In the genomic region with DNA sequence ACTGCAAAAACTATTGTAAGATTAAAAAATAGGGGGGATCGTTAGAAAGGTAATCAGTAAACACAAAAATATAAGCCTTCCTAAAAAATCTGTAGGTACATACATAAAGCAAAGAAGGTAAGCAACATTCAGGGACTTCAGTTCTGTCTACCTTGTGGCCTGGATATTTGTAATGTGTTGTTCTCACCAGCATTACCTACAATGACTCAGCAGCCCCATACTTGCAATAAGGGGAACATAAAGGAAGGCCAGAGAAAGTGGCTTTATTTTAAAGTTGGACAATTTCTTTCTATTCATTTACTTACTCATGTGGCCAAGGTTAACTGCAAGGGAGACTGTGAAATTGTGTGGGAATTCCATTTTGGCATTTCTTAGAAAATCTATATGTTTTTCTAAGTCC, we compare ENCODE assay signal across 21 cellular contexts.
"Had no signal": no experiment of that assay in that cellular context is flagged by ENCODE, and none has a peak within 500 bp of the region (broad histone marks: within the 10 kb centered on the region; RNA-seq: fewer than 3 reads in every experiment).

No MANE protein-coding gene starts in this region.

- H3K4me3 ChIP-seq: gastrocnemius medialis, upper lobe of right lung had no signal

- FAIRE-seq: kidney had no signal

- H3K27ac Mint-ChIP-seq: activated naive CD4-positive, alpha-beta T cell treated with anti-CD3 and anti-CD28 coated beads for 36 hours; brain; effector memory CD8-positive, alpha-beta T cell; nephron progenitor cell; stimulated activated naive B cell treated with anti-CD40 and anti-IgM and Interleukin-4, amounts not matched to agents 10 μg/mL and 1 μg/mL and 100 μg/mL, for 72 hours had no signal

- H3K4me3 Mint-ChIP-seq: activated naive CD4-positive, alpha-beta T cell treated with anti-CD3 and anti-CD28 coated beads for 36 hours; activated T-cell treated with anti-CD3 and anti-CD28 coated beads, Interleukin-2, amount 50 U/mL, for 4 hours; brain; effector memory CD8-positive, alpha-beta T cell; nephron progenitor cell; stimulated activated naive B cell treated with anti-CD40 and anti-IgM and Interleukin-4, amounts not matched to agents 10 μg/mL and 1 μg/mL and 100 μg/mL, for 72 hours had no signal

- H3K9me3 ChIP-seq: gastrocnemius medialis, upper lobe of right lung had no signal

- H3K27me3 ChIP-seq: gastrocnemius medialis, upper lobe of right lung had no signal

- ATAC-seq: activated T-cell treated with anti-CD3 and anti-CD28 coated beads, Interleukin-2, amount 50 U/mL, for 4 hours; effector memory CD8-positive, alpha-beta T cell; gastrocnemius medialis; left lobe of liver; stimulated activated naive B cell treated with anti-CD40 and anti-IgM and Interleukin-4, amounts not matched to agents 10 μg/mL and 1 μg/mL and 100 μg/mL, for 72 hours; upper lobe of right lung had no signal

- H3K27me3 Mint-ChIP-seq: brain; effector memory CD8-positive, alpha-beta T cell had no signal

- H3K4me1 Mint-ChIP-seq: brain; nephron progenitor cell; stimulated activated naive B cell treated with anti-CD40 and anti-IgM and Interleukin-4, amounts not matched to agents 10 μg/mL and 1 μg/mL and 100 μg/mL, for 72 hours had no signal

- DNase-seq: activated CD4-positive, alpha-beta T cell treated with anti-CD3 and anti-CD28 coated beads, Interleukin-2, amount 50 U/mL, for 1 hour; activated CD4-positive, CD25-positive, alpha-beta regulatory T cell treated with anti-CD3 and anti-CD28 coated beads, Interleukin-2, amount 50 U/mL, for 72 hours; activated CD8-positive, alpha-beta memory T cell treated with anti-CD3 and anti-CD28 coated beads, Interleukin-2, amount 50 U/mL, for 4 hours; activated naive CD4-positive, alpha-beta T cell treated with anti-CD3 and anti-CD28 coated beads for 36 hours; activated T-cell treated with anti-CD3 and anti-CD28 coated beads, Interleukin-2, amount 50 U/mL, for 4 hours; cerebellar nuclear complex; dermis blood vessel endothelial cell; effector memory CD8-positive, alpha-beta T cell; erythroblast; gastrocnemius medialis; head of caudate nucleus; kidney; nephron progenitor cell; nucleus accumbens; posterior cingulate gyrus; retina; stimulated activated naive B cell treated with anti-CD40 and anti-IgM and Interleukin-4, amounts not matched to agents 10 μg/mL and 1 μg/mL and 100 μg/mL, for 72 hours; T-helper 9 cell; upper lobe of right lung had no signal

- H3K36me3 Mint-ChIP-seq: brain had no signal

- H3K36me3 ChIP-seq: gastrocnemius medialis, upper lobe of right lung had no signal

- H3K27ac ChIP-seq: gastrocnemius medialis, upper lobe of right lung had no signal

- H3K4me1 ChIP-seq: gastrocnemius medialis, upper lobe of right lung had no signal
